ENCODE assay signal across 23 cellular contexts in genomic region chr20:57928181-57928967, GRCh38.
DNase-seq lines count a peak whose midpoint lies in the region; ATAC-seq, FAIRE-seq and TF ChIP-seq lines count a peak whose summit lies in the region.
"Had no signal": no experiment of that assay in that cellular context is flagged by ENCODE, and none has a peak within 500 bp of the region (broad histone marks: within the 10 kb centered on the region; RNA-seq: fewer than 3 reads in every experiment).

No MANE protein-coding gene starts in this region.

- H3K36me3 Mint-ChIP-seq in activated CD8-positive, alpha-beta memory T cell treated with anti-CD3 and anti-CD28 coated beads, Interleukin-2, amount 10 ng/mL, durations not matched to agents 7 days and 5 days, result no peaks in the 10 kb centered on the region

- H3K27me3 ChIP-seq in K562 (ENCODE audit: control insufficient read depth in 2 of 2, insufficient read depth in 2 of 2, low read length in 2 of 2) (peaks cover 0 to 1% of the 10 kb centered on the region in 2 experiments; a peak in 1 of 5 replicates), osteoblast (ENCODE audit: insufficient read depth, low read length) (no peaks in the 10 kb centered on the region)
- H3K27me3 ChIP-seq: body of pancreas, testis had no signal

- no peak overlapping the region for H3K9ac ChIP-seq in K562 (ENCODE audit: insufficient read depth in 1 of 2, low read depth in 2 of 2, low read length in 2 of 2)

- H3K27ac Mint-ChIP-seq in activated CD8-positive, alpha-beta memory T cell treated with anti-CD3 and anti-CD28 coated beads, Interleukin-2, amount 10 ng/mL, durations not matched to agents 7 days and 5 days, result no peak overlapping the region
- H3K27ac Mint-ChIP-seq: T-helper 2 cell treated with Interferon-gamma antibody and Interleukin-4, amounts not matched to agents 5 μg/mL and 100 μg/mL, for 36 hours had no signal

- DNase-seq in Daoy (ENCODE audit: low read depth) (peak; percentile 27), HT1080 (ENCODE audit: low read depth) (peak; percentile 30), K562 (ENCODE audit: extremely low read depth in 1 of 4, low spot score in 3 of 4) (no peak), osteoblast (ENCODE audit: insufficient read length, low spot score, missing footprints) (peak; percentile 90), NCI-H2029 treated with DMSO at 0.1 percent for 48 hours (lab: John Stamatoyannopoulos, UW) (no peak), NCI-H2196 treated with DMSO at 0.1 percent for 48 hours (lab: John Stamatoyannopoulos, UW; ENCODE audit: unreplicated experiment) (no peak)
- no peak for DNase-seq in activated CD8-positive, alpha-beta memory T cell treated with anti-CD3 and anti-CD28 coated beads, Interleukin-2, amount 10 ng/mL, durations not matched to agents 7 days and 5 days
- DNase-seq: activated CD4-positive, CD25-positive, alpha-beta regulatory T cell treated with anti-CD3 and anti-CD28 coated beads, Interleukin-2, amount 50 U/mL, for 72 hours; activated gamma-delta T cell treated with Interleukin-2 at 50 U/mL for 16 hours; body of pancreas; C1 segment of cervical spinal cord; dermis blood vessel endothelial cell; DMS53; Kasumi-1; mucosa of descending colon; NCI-H146; NCI-H2227 treated with DMSO at 0.1 percent for 48 hours; nucleus accumbens; SHP77 treated with DMSO at 0.1 percent for 48 hours; stimulated activated CD4-positive, alpha-beta T cell treated with anti-CD3 and anti-CD28 coated beads, Interleukin-4, amount 100 ng/mL, for 1 hour; testis had no signal

- no peaks in the 10 kb centered on the region for H3K36me3 ChIP-seq in K562 (ENCODE audit: control insufficient read depth, insufficient read depth, low read length)
- no peaks in the 10 kb centered on the region for H3K36me3 ChIP-seq in osteoblast (ENCODE audit: insufficient read depth, low read length)

- H3K4me3 Mint-ChIP-seq in activated CD8-positive, alpha-beta memory T cell treated with anti-CD3 and anti-CD28 coated beads, Interleukin-2, amount 10 ng/mL, durations not matched to agents 7 days and 5 days, result no peak overlapping the region
- H3K4me3 Mint-ChIP-seq: T-helper 2 cell treated with Interferon-gamma antibody and Interleukin-4, amounts not matched to agents 5 μg/mL and 100 μg/mL, for 36 hours had no signal

- intact Hi-C loops in K562 (cut with micrococcal nuclease), result no loop called here

- no peak overlapping the region for H3K27ac ChIP-seq in K562 (ENCODE audit: extremely low read depth, low read depth, low read length)
- H3K27ac ChIP-seq in osteoblast (ENCODE audit: low read depth, low read length), result no peak overlapping the region
- H3K27ac ChIP-seq: body of pancreas, testis had no signal

- H3K9me3 ChIP-seq in K562 (replicated peaks; ENCODE audit: control insufficient read depth, insufficient read depth, low read depth, low read length), result no peaks in the 10 kb centered on the region
- no peaks in the 10 kb centered on the region for H3K9me3 ChIP-seq in osteoblast (ENCODE audit: low read depth, low read length)
- H3K9me3 ChIP-seq: body of pancreas, mucosa of descending colon, testis had no signal

- no peaks in the 10 kb centered on the region for H3K4me1 Mint-ChIP-seq in activated CD8-positive, alpha-beta memory T cell treated with anti-CD3 and anti-CD28 coated beads, Interleukin-2, amount 10 ng/mL, durations not matched to agents 7 days and 5 days

- H3K27me3 Mint-ChIP-seq in activated CD8-positive, alpha-beta memory T cell treated with anti-CD3 and anti-CD28 coated beads, Interleukin-2, amount 10 ng/mL, durations not matched to agents 7 days and 5 days, result peaks cover 3% of the 10 kb centered on the region

- WGBS in K562 (ENCODE audit: insufficient coverage, low coverage, missing lambda C conversion rate), result 0% methylated on average over 2 of the region's 2 CpGs

- no peaks in the 10 kb centered on the region for H4K20me1 ChIP-seq in K562 (replicated peaks; ENCODE audit: control insufficient read depth, insufficient read depth, low read length)
- no peaks in the 10 kb centered on the region for H4K20me1 ChIP-seq in osteoblast (ENCODE audit: insufficient read depth, low read length)

- no peak for ATAC-seq in K562
- ATAC-seq in HG03442 (IDR thresholded peaks at IDR 0.05; ENCODE audit: unreplicated experiment), result no peak
- ATAC-seq in activated CD8-positive, alpha-beta memory T cell treated with anti-CD3 and anti-CD28 coated beads, Interleukin-2, amount 10 ng/mL, durations not matched to agents 7 days and 5 days, result no peak
- ATAC-seq: body of pancreas, mucosa of descending colon had no signal

- POLR2A ChIA-PET in K562 (lab: Yijun Ruan, JAX), result interaction anchor here (1.3 kb wide), 1 partner anchor 11 kb away, joined by 3 read pairs; no protein-coding TSS in a partner anchor

- peaks cover 6% of the 10 kb centered on the region for H3K9me3 Mint-ChIP-seq in activated CD8-positive, alpha-beta memory T cell treated with anti-CD3 and anti-CD28 coated beads, Interleukin-2, amount 10 ng/mL, durations not matched to agents 7 days and 5 days (ENCODE audit: low read depth)

- no peaks in the 10 kb centered on the region for H3K79me2 ChIP-seq in K562 (ENCODE audit: control insufficient read depth, insufficient read depth, low read length)
- no peaks in the 10 kb centered on the region for H3K79me2 ChIP-seq in osteoblast (ENCODE audit: insufficient read depth, low read length)

- no peak overlapping the region for H3K4me3 ChIP-seq in K562
- no peak overlapping the region for H3K4me3 ChIP-seq in osteoblast (ENCODE audit: insufficient read depth, low read length)
- H3K4me3 ChIP-seq: body of pancreas, mucosa of descending colon, testis had no signal

- CTCF ChIA-PET in K562 (lab: Yijun Ruan, JAX; ENCODE audit: low intra/inter-chr PET ratio), result no interaction called here
- CTCF ChIA-PET in activated CD8-positive, alpha-beta memory T cell treated with anti-CD3 and anti-CD28 coated beads, Interleukin-2, amount 10 ng/mL, durations not matched to agents 7 days and 5 days (lab: Charles Lee), result no interaction called here

- no peak for TF ChIP-seq EP300 in K562 (IDR thresholded peaks at IDR 0.05; ENCODE audit: low read length)

- no peak for TF ChIP-seq POLR2A in K562 (conservative IDR thresholded peaks at IDR 0.05)

- no peak for TF ChIP-seq RAD21 in K562 (CRISPR knock-in tag; conservative IDR thresholded peaks at IDR 0.05 in 1 of 2, IDR thresholded peaks at IDR 0.05 in 1 of 2)

- H3K9me1 ChIP-seq in K562 (ENCODE audit: control insufficient read depth, insufficient read depth, low read length), result no peaks in the 10 kb centered on the region

- FAIRE-seq in K562 (lab: Jason Lieb, UNC), result no peak

- H2AFZ ChIP-seq in K562 (ENCODE audit: low read depth, low read length), result no peak overlapping the region
- H2AFZ ChIP-seq in osteoblast (ENCODE audit: low read length), result no peak overlapping the region

- TF ChIP-seq CTCF in K562 (IDR thresholded peaks at IDR 0.05 in 2 of 3, conservative IDR thresholded peaks at IDR 0.05 in 1 of 3; ENCODE audit: insufficient read depth in 2 of 3, low read depth in 1 of 3, low read length in 3 of 3) (no peak), osteoblast (IDR thresholded peaks at IDR 0.05; ENCODE audit: extremely low read depth, low read depth, low read length) (no peak)

- in situ Hi-C loops in K562 (cut with MboI), result no loop called here

- H3K4me2 ChIP-seq in K562 (ENCODE audit: insufficient read depth, low read length) (no peak overlapping the region), osteoblast (ENCODE audit: insufficient read depth, low read length) (no peak overlapping the region)

- BruUV-seq in K562 (replicated peaks; lab: Mats Ljungman, UMichigan), result no TSS peak

- H3K4me1 ChIP-seq in K562 (replicated peaks in 1 of 2; ENCODE audit: control insufficient read depth in 2 of 2, insufficient read depth in 2 of 2, low read length in 2 of 2) (no peaks in the 10 kb centered on the region), osteoblast (ENCODE audit: insufficient read depth, low read length) (peaks cover 8% of the 10 kb centered on the region)
- H3K4me1 ChIP-seq: testis had no signal

TF ChIP-seq in K562, 482 proteins besides CTCF, POLR2A, EP300 and RAD21:
- TF ChIP-seq ZNF583 (CRISPR knock-in tag; IDR thresholded peaks at IDR 0.05) (no peak), ZNF263 (CRISPR knock-in tag; IDR thresholded peaks at IDR 0.05; ENCODE audit: borderline replicate concordance) (peak; percentile 30; the same call in 1 of the 2 replicates)

Comparison
In these comparisons a context has a peak if more than half of its experiments do, and no peak if none do; other contexts are left out.
1. DNase-seq: peak in Daoy (single experiment), HT1080 (single experiment) and osteoblast (single experiment); none in K562 (0 of 4), NCI-H2029 treated with DMSO at 0.1 percent for 48 hours (single experiment), activated CD8-positive, alpha-beta memory T cell treated with anti-CD3 and anti-CD28 coated beads, Interleukin-2, amount 10 ng/mL, durations not matched to agents 7 days and 5 days (single experiment) and NCI-H2196 treated with DMSO at 0.1 percent for 48 hours (single experiment).